Comparison of ENCODE assay signal across 17 cellular contexts in genomic region chr1:158274797-158275196, GRCh38. TPM values are rescaled to one million over a fixed set of nuclear protein-coding genes. Genes with fewer than 3 reads are reported as not detected.
DNase-seq lines count a peak whose midpoint lies in the region; ATAC-seq and TF ChIP-seq lines count a peak whose summit lies in the region.
"Had no signal": no experiment of that assay in that cellular context is flagged by ENCODE, and none has a peak within 500 bp of the region (broad histone marks: within the 10 kb centered on the region; RNA-seq: fewer than 3 reads in every experiment).

No MANE protein-coding gene starts in this region.

- no peak for DNase-seq in stimulated activated naive CD8-positive, alpha-beta T cell treated with anti-CD3 and anti-CD28 coated beads, Interleukin-15, Interleukin-2, amounts not matched to agents 100 U/mL and 50 U/mL, for 24 hours
- DNase-seq in stimulated activated naive CD8-positive, alpha-beta T cell treated with anti-CD3 and anti-CD28 coated beads, Interleukin-15, amount 100 ng/mL, for 72 hours: no peak
- DNase-seq in Jurkat, Clone E6-1 (ENCODE audit: low read depth, low spot score): peak; percentile 66
- DNase-seq in stimulated activated naive B cell treated with anti-CD40 and anti-IgM and Interleukin-4, amounts not matched to agents 10 μg/mL and 1 μg/mL and 100 μg/mL, for 72 hours: no peak
- DNase-seq in tibial nerve (ENCODE audit: low spot score in 2 of 2) (no peak), mesothelial cell of epicardium (ENCODE audit: low spot score in 2 of 2, unreplicated experiment in 2 of 2) (no peak)
- DNase-seq: activated CD4-positive, alpha-beta T cell treated with anti-CD3 and anti-CD28 coated beads, Interleukin-2, amount 50 U/mL, for 4 hours; amygdala; islet precursor cell; KBM-7; NCI-H69; pancreas had no signal

- H3K4me3 Mint-ChIP-seq in stimulated activated naive CD8-positive, alpha-beta T cell treated with anti-CD3 and anti-CD28 coated beads, Interleukin-15, amount 100 ng/mL, for 72 hours: no peak overlapping the region
- H3K4me3 Mint-ChIP-seq in stimulated activated naive B cell treated with anti-CD40 and anti-IgM and Interleukin-4, amounts not matched to agents 10 μg/mL and 1 μg/mL and 100 μg/mL, for 72 hours: peak overlapping the region; percentile 3 to 47
- no peak overlapping the region for H3K4me3 Mint-ChIP-seq in mesothelial cell of epicardium

- H3K27me3 Mint-ChIP-seq in stimulated activated naive CD8-positive, alpha-beta T cell treated with anti-CD3 and anti-CD28 coated beads, Interleukin-15, amount 100 ng/mL, for 72 hours: no peaks in the 10 kb centered on the region
- no peaks in the 10 kb centered on the region for H3K27me3 Mint-ChIP-seq in stimulated activated naive B cell treated with anti-CD40 and anti-IgM and Interleukin-4, amounts not matched to agents 10 μg/mL and 1 μg/mL and 100 μg/mL, for 72 hours
- H3K27me3 Mint-ChIP-seq in mesothelial cell of epicardium (ENCODE audit: low read depth): no peaks in the 10 kb centered on the region

- no peaks in the 10 kb centered on the region for H3K36me3 ChIP-seq in tibial nerve
- H3K36me3 ChIP-seq: HAP-1, pancreas, suprapubic skin had no signal

- no peak overlapping the region; the same call in 1 of the 2 replicates for H3K4me3 ChIP-seq in Jurkat, Clone E6-1 (ENCODE audit: low read length)
- no peak overlapping the region for H3K4me3 ChIP-seq in tibial nerve
- H3K4me3 ChIP-seq: HAP-1, pancreas, suprapubic skin had no signal

- 62 to 65% methylated on average over 5 of the region's 5 CpGs for WGBS in tibial nerve, 2 donors

- TF ChIP-seq CTCF in tibial nerve (IDR thresholded peaks at IDR 0.05) (no peak), mesothelial cell of epicardium (IDR thresholded peaks at IDR 0.05; ENCODE audit: unreplicated experiment) (no peak)

- H3K36me3 Mint-ChIP-seq in stimulated activated naive B cell treated with anti-CD40 and anti-IgM and Interleukin-4, amounts not matched to agents 10 μg/mL and 1 μg/mL and 100 μg/mL, for 72 hours: peaks cover 6 to 7% of the 10 kb centered on the region in 2 donors
- H3K36me3 Mint-ChIP-seq in mesothelial cell of epicardium: no peaks in the 10 kb centered on the region

- no peak overlapping the region for H3K27ac Mint-ChIP-seq in stimulated activated naive CD8-positive, alpha-beta T cell treated with anti-CD3 and anti-CD28 coated beads, Interleukin-15, amount 100 ng/mL, for 72 hours
- H3K27ac Mint-ChIP-seq in stimulated activated naive B cell treated with anti-CD40 and anti-IgM and Interleukin-4, amounts not matched to agents 10 μg/mL and 1 μg/mL and 100 μg/mL, for 72 hours: peak overlapping the region; percentile 85
- no peak overlapping the region for H3K27ac Mint-ChIP-seq in mesothelial cell of epicardium

- peaks cover under 1 to 6% of the 10 kb centered on the region in 2 donors for H3K9me3 Mint-ChIP-seq in stimulated activated naive CD8-positive, alpha-beta T cell treated with anti-CD3 and anti-CD28 coated beads, Interleukin-15, amount 100 ng/mL, for 72 hours
- H3K9me3 Mint-ChIP-seq in stimulated activated naive B cell treated with anti-CD40 and anti-IgM and Interleukin-4, amounts not matched to agents 10 μg/mL and 1 μg/mL and 100 μg/mL, for 72 hours: peaks cover 3 to 6% of the 10 kb centered on the region in 2 donors
- peaks cover 5% of the 10 kb centered on the region for H3K9me3 Mint-ChIP-seq in mesothelial cell of epicardium

- H3K27me3 ChIP-seq in tibial nerve: no peaks in the 10 kb centered on the region
- H3K27me3 ChIP-seq: pancreas, suprapubic skin had no signal

- no peak for TF ChIP-seq EP300 in tibial nerve (IDR thresholded peaks at IDR 0.05)

- TF ChIP-seq POLR2A in tibial nerve (IDR thresholded peaks at IDR 0.05): no peak

- no peaks in the 10 kb centered on the region for H3K4me1 Mint-ChIP-seq in stimulated activated naive CD8-positive, alpha-beta T cell treated with anti-CD3 and anti-CD28 coated beads, Interleukin-15, amount 100 ng/mL, for 72 hours
- H3K4me1 Mint-ChIP-seq in stimulated activated naive B cell treated with anti-CD40 and anti-IgM and Interleukin-4, amounts not matched to agents 10 μg/mL and 1 μg/mL and 100 μg/mL, for 72 hours: peaks cover 15 to 44% of the 10 kb centered on the region in 2 donors
- no peaks in the 10 kb centered on the region for H3K4me1 Mint-ChIP-seq in mesothelial cell of epicardium

- peak; percentile 19 for ATAC-seq in stimulated activated naive CD8-positive, alpha-beta T cell treated with anti-CD3 and anti-CD28 coated beads, Interleukin-15, Interleukin-2, amounts not matched to agents 100 U/mL and 50 U/mL, for 24 hours
- ATAC-seq in stimulated activated naive CD8-positive, alpha-beta T cell treated with anti-CD3 and anti-CD28 coated beads, Interleukin-15, amount 100 ng/mL, for 72 hours: no peak
- ATAC-seq in HG02798 (IDR thresholded peaks at IDR 0.05; ENCODE audit: poor library complexity, unreplicated experiment) (peak; percentile 80), GM21390 (IDR thresholded peaks at IDR 0.05; ENCODE audit: unreplicated experiment) (no peak)
- peak; percentile 94 to 98 for ATAC-seq in stimulated activated naive B cell treated with anti-CD40 and anti-IgM and Interleukin-4, amounts not matched to agents 10 μg/mL and 1 μg/mL and 100 μg/mL, for 72 hours (replicated peaks)
- ATAC-seq: pancreas had no signal

- no peaks in the 10 kb centered on the region for H3K4me1 ChIP-seq in tibial nerve
- H3K4me1 ChIP-seq: HAP-1, pancreas, suprapubic skin had no signal

- no peak overlapping the region for H3K27ac ChIP-seq in tibial nerve
- H3K27ac ChIP-seq: pancreas, suprapubic skin had no signal

- H3K9me3 ChIP-seq in tibial nerve: peaks cover 0 to 20% (median 0%) of the 10 kb centered on the region in 4 donors
- H3K9me3 ChIP-seq: HAP-1, pancreas, suprapubic skin had no signal

RNA-seq across cellular contexts. Expression of gene CD1C, which starts 14.9 kb away (rescaled TPM):
- 23.2 TPM for polyA plus RNA-seq in Jurkat, Clone E6-1 (2012; ENCODE audit: insufficient read depth, insufficient read length)
- total RNA-seq in tibial nerve (1 to 10 TPM in 2 of 4 donors, not detected in 2; 2.2 to 2.5 TPM), mesothelial cell of epicardium (not detected in 3 replicates)
- total RNA-seq: A673 had no signal

RNA-seq across cellular contexts. Expression of gene CD1A, which starts 20.6 kb away (rescaled TPM):
- 62.7 TPM for polyA plus RNA-seq in Jurkat, Clone E6-1 (2012; ENCODE audit: insufficient read depth, insufficient read length)
- total RNA-seq in tibial nerve: not detected
- total RNA-seq in mesothelial cell of epicardium: 0.09 TPM in 1 of 3 replicates, not detected in the others
- total RNA-seq: A673 had no signal
- polyA plus RNA-seq: pancreas had no signal

RNA-seq across cellular contexts. Expression of gene CD1B, which starts 56.5 kb away (rescaled TPM):
- 40.2 TPM for polyA plus RNA-seq in Jurkat, Clone E6-1 (2012; ENCODE audit: insufficient read depth, insufficient read length)
- total RNA-seq in tibial nerve: not detected
- not detected in 3 replicates for total RNA-seq in mesothelial cell of epicardium
- total RNA-seq: A673, suprapubic skin had no signal
- polyA plus RNA-seq: pancreas had no signal

Comparison
In these comparisons a context has a peak if more than half of its experiments do, and no peak if none do; other contexts are left out.
1. ATAC-seq: peak in stimulated activated naive CD8-positive, alpha-beta T cell treated with anti-CD3 and anti-CD28 coated beads, Interleukin-15, Interleukin-2, amounts not matched to agents 100 U/mL and 50 U/mL, for 24 hours (single experiment), HG02798 (single experiment) and stimulated activated naive B cell treated with anti-CD40 and anti-IgM and Interleukin-4, amounts not matched to agents 10 μg/mL and 1 μg/mL and 100 μg/mL, for 72 hours (2 of 2); none in stimulated activated naive CD8-positive, alpha-beta T cell treated with anti-CD3 and anti-CD28 coated beads, Interleukin-15, amount 100 ng/mL, for 72 hours (single experiment) and GM21390 (single experiment).
2. H3K4me3 Mint-ChIP-seq: peak in stimulated activated naive B cell treated with anti-CD40 and anti-IgM and Interleukin-4, amounts not matched to agents 10 μg/mL and 1 μg/mL and 100 μg/mL, for 72 hours (2 of 2); none in stimulated activated naive CD8-positive, alpha-beta T cell treated with anti-CD3 and anti-CD28 coated beads, Interleukin-15, amount 100 ng/mL, for 72 hours (0 of 2) and mesothelial cell of epicardium (single experiment).